ENCODE assay signal across 8 cellular contexts in the genomic region with DNA sequence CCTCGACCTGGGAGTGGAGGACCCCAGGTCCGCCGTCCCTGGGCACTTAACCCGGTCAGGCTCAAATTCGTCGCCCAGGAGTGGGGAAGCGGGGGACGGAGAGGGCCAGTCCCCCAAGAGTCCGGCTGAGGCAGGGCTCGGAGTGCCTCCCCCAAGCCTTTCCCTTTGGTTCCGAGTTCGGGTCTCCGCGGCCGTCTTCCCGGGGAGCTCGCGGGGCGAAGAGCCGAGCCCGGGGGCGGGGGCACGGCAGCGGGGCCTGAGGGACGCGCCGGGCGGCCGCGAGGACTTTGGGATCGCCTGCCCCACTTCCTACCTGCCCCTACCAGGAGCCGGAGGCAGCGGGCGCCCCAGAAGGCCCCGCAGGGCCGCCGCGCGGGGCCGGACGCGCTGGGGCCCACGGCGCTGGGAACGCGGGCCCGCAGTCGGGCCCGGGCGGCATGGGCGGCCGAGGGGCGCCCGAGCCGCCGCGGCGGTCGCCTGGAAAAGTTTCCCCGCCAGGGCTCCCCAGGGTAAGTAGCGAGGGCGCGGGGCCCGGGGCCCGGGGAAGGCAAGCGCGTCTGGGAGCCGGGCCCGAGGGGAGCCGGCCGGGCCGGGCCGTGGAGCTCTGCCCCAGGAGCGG. TPM values are rescaled to one million over a fixed set of nuclear protein-coding genes. Genes with fewer than 3 reads are reported as not detected.
DNase-seq lines count a peak whose midpoint lies in the region; ATAC-seq and TF ChIP-seq lines count a peak whose summit lies in the region.

No MANE protein-coding gene starts in this region.

- TF ChIP-seq EP300 in neural cell (conservative IDR thresholded peaks at IDR 0.05; ENCODE audit: poor library complexity, severe bottlenecking) = no peak

- H3K4me1 Mint-ChIP-seq in activated CD8-positive, alpha-beta T cell treated with anti-CD3 and anti-CD28 coated beads for 36 hours (ENCODE audit: low read depth) = peaks cover 52% of the 10 kb centered on the region

- DNase-seq in ELR (ENCODE audit: low read depth) (peak; percentile 51), esophagus squamous epithelium (lab: John Stamatoyannopoulos, UW) (no peak), mucosa of gallbladder (ENCODE audit: low spot score) (no peak), NCI-H1105 (lab: John Stamatoyannopoulos, UW) (no peak)
- DNase-seq in activated CD8-positive, alpha-beta T cell treated with anti-CD3 and anti-CD28 coated beads for 36 hours = no peak

- H3K9me2 ChIP-seq in neural cell (ENCODE audit: insufficient read depth, low read length) = no peaks in the 10 kb centered on the region

- peaks cover under 1 to 13% (median 6%) of the 10 kb centered on the region in 3 donors for H3K36me3 ChIP-seq in esophagus squamous epithelium
- no peaks in the 10 kb centered on the region for H3K36me3 ChIP-seq in neural cell (ENCODE audit: insufficient read depth, low read length)

- peaks cover 19% of the 10 kb centered on the region for H3K36me3 Mint-ChIP-seq in activated CD8-positive, alpha-beta T cell treated with anti-CD3 and anti-CD28 coated beads for 36 hours (ENCODE audit: low read depth)

- H3K27me3 ChIP-seq in esophagus squamous epithelium (no peaks in the 10 kb centered on the region), neural cell (ENCODE audit: insufficient read depth, low read depth, low read length) (no peaks in the 10 kb centered on the region)

- intact Hi-C loops in activated CD8-positive, alpha-beta T cell treated with anti-CD3 and anti-CD28 coated beads for 36 hours (cut with micrococcal nuclease) = loop anchor here (2.0 to 5.0 kb wide), 3 partner anchors 18 to 54 kb away; no protein-coding TSS in a partner anchor
- intact Hi-C loops in esophagus squamous epithelium (cut with DNase I) = no loop called here

- POLR2A ChIA-PET in activated CD8-positive, alpha-beta T cell treated with anti-CD3 and anti-CD28 coated beads for 36 hours (lab: Charles Lee) = interaction anchor here (0.6 to 2.6 kb wide), 12 partner anchors 12 to 341 kb away, joined by 3 to 14 read pairs (median 5); partner anchors contain the start of gene BLM

- H3K27ac ChIP-seq in esophagus squamous epithelium = peak overlapping the region; percentile 87 to 97 (median 96)
- H3K27ac ChIP-seq in neural cell (ENCODE audit: low read length) = no peak overlapping the region

- WGBS in esophagus squamous epithelium, 2 donors = 0% methylated on average over 3 to 4 of the region's 74 CpGs

- TF ChIP-seq RAD21 in neural cell (conservative IDR thresholded peaks at IDR 0.05) = no peak

- ATAC-seq in HG03045 (IDR thresholded peaks at IDR 0.05; ENCODE audit: unreplicated experiment) (peak; percentile 25), HG03439 (IDR thresholded peaks at IDR 0.05; ENCODE audit: unreplicated experiment) (no peak)
- peak; percentile 7 for ATAC-seq in activated CD8-positive, alpha-beta T cell treated with anti-CD3 and anti-CD28 coated beads for 36 hours

- peak overlapping the region; percentile 64 for H3K9ac ChIP-seq in neural cell (ENCODE audit: low read length)

- TF ChIP-seq POLR2A in esophagus squamous epithelium (IDR thresholded peaks at IDR 0.05) = no peak

- CTCF ChIA-PET in activated CD8-positive, alpha-beta T cell treated with anti-CD3 and anti-CD28 coated beads for 36 hours (lab: Charles Lee) = interaction anchor here (0.9 to 2.4 kb wide), 3 partner anchors 14 to 62 kb away, joined by 3 to 19 read pairs (median 7); partner anchors contain the start of genes FES and HDDC3

- peaks cover 9% of the 10 kb centered on the region for H3K79me2 ChIP-seq in neural cell (replicated peaks; ENCODE audit: insufficient read depth, low read length)

- H3K27me3 Mint-ChIP-seq in activated CD8-positive, alpha-beta T cell treated with anti-CD3 and anti-CD28 coated beads for 36 hours = peaks cover 1% of the 10 kb centered on the region

- H3K4me3 ChIP-seq in esophagus squamous epithelium = peak overlapping the region; percentile 73 to 98 (median 90)
- peak overlapping the region; percentile 70 for H3K4me3 ChIP-seq in neural cell (ENCODE audit: low read length)

- TF ChIP-seq CTCF in activated CD8-positive, alpha-beta T cell treated with anti-CD3 and anti-CD28 coated beads for 36 hours (IDR thresholded peaks at IDR 0.05) = no peak
- TF ChIP-seq CTCF in esophagus squamous epithelium (IDR thresholded peaks at IDR 0.05) (no peak), neural cell (IDR thresholded peaks at IDR 0.05; ENCODE audit: poor library complexity, severe bottlenecking) (no peak)

- H3F3A ChIP-seq in neural cell (ENCODE audit: insufficient read depth, low read length, poor library complexity, severe bottlenecking) = no peaks in the 10 kb centered on the region

- no peak overlapping the region for H3K4me2 ChIP-seq in neural cell (ENCODE audit: low read length)

- H3K9me3 Mint-ChIP-seq in activated CD8-positive, alpha-beta T cell treated with anti-CD3 and anti-CD28 coated beads for 36 hours = no peaks in the 10 kb centered on the region

- H2AFZ ChIP-seq in neural cell (ENCODE audit: low read depth, low read length) = peak overlapping the region; percentile 34

- H3K4me3 Mint-ChIP-seq in activated CD8-positive, alpha-beta T cell treated with anti-CD3 and anti-CD28 coated beads for 36 hours = peak overlapping the region; percentile 90

- no peaks in the 10 kb centered on the region for H4K20me1 ChIP-seq in neural cell (ENCODE audit: insufficient read depth)

- peak overlapping the region; percentile 94 for H3K27ac Mint-ChIP-seq in activated CD8-positive, alpha-beta T cell treated with anti-CD3 and anti-CD28 coated beads for 36 hours

- H3K4me1 ChIP-seq in esophagus squamous epithelium = peaks cover 50 to 74% (median 62%) of the 10 kb centered on the region in 3 donors

- H3K9me3 ChIP-seq in esophagus squamous epithelium = no peaks in the 10 kb centered on the region
- H3K9me3 ChIP-seq in neural cell (ENCODE audit: low read length) = no peaks in the 10 kb centered on the region

TF ChIP-seq in neural cell, 6 proteins besides CTCF, POLR2A, EP300 and RAD21:
- no peak for TF ChIP-seq MXI1 (conservative IDR thresholded peaks at IDR 0.05; ENCODE audit: poor library complexity, severe bottlenecking)
- TF ChIP-seq, protein P1, sequence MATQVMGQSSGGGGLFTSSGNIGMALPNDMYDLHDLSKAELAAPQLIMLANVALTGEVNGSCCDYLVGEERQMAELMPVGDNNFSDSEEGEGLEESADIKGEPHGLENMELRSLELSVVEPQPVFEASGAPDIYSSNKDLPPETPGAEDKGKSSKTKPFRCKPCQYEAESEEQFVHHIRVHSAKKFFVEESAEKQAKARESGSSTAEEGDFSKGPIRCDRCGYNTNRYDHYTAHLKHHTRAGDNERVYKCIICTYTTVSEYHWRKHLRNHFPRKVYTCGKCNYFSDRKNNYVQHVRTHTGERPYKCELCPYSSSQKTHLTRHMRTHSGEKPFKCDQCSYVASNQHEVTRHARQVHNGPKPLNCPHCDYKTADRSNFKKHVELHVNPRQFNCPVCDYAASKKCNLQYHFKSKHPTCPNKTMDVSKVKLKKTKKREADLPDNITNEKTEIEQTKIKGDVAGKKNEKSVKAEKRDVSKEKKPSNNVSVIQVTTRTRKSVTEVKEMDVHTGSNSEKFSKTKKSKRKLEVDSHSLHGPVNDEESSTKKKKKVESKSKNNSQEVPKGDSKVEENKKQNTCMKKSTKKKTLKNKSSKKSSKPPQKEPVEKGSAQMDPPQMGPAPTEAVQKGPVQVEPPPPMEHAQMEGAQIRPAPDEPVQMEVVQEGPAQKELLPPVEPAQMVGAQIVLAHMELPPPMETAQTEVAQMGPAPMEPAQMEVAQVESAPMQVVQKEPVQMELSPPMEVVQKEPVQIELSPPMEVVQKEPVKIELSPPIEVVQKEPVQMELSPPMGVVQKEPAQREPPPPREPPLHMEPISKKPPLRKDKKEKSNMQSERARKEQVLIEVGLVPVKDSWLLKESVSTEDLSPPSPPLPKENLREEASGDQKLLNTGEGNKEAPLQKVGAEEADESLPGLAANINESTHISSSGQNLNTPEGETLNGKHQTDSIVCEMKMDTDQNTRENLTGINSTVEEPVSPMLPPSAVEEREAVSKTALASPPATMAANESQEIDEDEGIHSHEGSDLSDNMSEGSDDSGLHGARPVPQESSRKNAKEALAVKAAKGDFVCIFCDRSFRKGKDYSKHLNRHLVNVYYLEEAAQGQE (IDR thresholded peaks at IDR 0.05; ENCODE audit: borderline replicate concordance) = no peak

RNA-seq across cellular contexts. Expression of gene FURIN, which starts 2.8 kb away (rescaled TPM):
- 100 to 1,000 TPM; 111 to 117 TPM for total RNA-seq in activated CD8-positive, alpha-beta T cell treated with anti-CD3 and anti-CD28 coated beads for 36 hours
- 10 to 100 TPM; 27.7 to 43.3 (median 38.5) TPM for total RNA-seq in esophagus squamous epithelium
- polyA plus RNA-seq in neural cell = 2.9 and 4.3 TPM in 2 replicates
- 6.9 and 8.0 TPM in 2 replicates for polyA minus RNA-seq in neural cell
- total RNA-seq in mucosa of gallbladder = 33.8 TPM

RNA-seq across cellular contexts. Expression of gene FES, which starts 13.1 kb away (rescaled TPM):
- 1 to 10 TPM; 4.1 to 4.6 TPM for total RNA-seq in activated CD8-positive, alpha-beta T cell treated with anti-CD3 and anti-CD28 coated beads for 36 hours
- 10 to 100 TPM in 2 of 4 donors, 1 to 10 TPM in 2; 1.8 to 13.4 (median 9.7) TPM for total RNA-seq in esophagus squamous epithelium
- polyA plus RNA-seq in neural cell = not detected in 2 replicates
- not detected in 2 replicates for polyA minus RNA-seq in neural cell
- 26.2 TPM for total RNA-seq in mucosa of gallbladder

RNA-seq across cellular contexts. Expression of gene MAN2A2, which starts 31.9 kb away (rescaled TPM):
- total RNA-seq in activated CD8-positive, alpha-beta T cell treated with anti-CD3 and anti-CD28 coated beads for 36 hours = 10 to 100 TPM; 85.0 to 87.7 TPM
- total RNA-seq in esophagus squamous epithelium (10 to 100 TPM in 3 of 4 donors, 1 to 10 TPM in 1; 9.9 to 25.2 (median 12.1) TPM), mucosa of gallbladder (95.4 TPM)
- 59.8 and 102 TPM in 2 replicates for polyA plus RNA-seq in neural cell
- polyA minus RNA-seq in neural cell = 41.4 and 48.9 TPM in 2 replicates
